In the genomic region with DNA sequence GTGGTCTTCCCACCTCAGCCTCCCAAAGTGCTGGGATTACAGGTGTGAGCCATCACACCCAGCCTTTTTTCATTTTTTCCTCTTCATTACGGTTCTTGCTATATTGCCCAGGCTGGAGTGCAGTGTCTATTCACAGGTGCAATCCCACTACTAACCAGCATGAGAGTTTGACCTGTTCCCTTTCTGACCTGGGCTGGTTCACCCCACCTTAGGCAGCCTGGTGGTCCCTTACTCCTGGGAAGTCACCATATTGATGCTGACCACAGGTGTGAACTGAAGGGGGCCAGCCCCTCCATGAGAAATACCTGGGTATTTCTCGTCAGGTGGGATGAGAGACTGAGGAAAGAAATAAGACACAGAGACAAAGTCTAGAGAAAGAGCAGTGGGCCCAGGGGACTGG, we compare ENCODE assay signal across 2 cellular contexts.
A peak's percentile ranks its signal among the peaks of the same experiment; 100 is the strongest.
TF ChIP-seq lines count a peak whose summit lies in the region.

No MANE protein-coding gene starts in this region.

TF ChIP-seq in HEK293, 187 proteins besides CTCF, POLR2A, EP300 and RAD21:
- TF ChIP-seq, protein P1, sequence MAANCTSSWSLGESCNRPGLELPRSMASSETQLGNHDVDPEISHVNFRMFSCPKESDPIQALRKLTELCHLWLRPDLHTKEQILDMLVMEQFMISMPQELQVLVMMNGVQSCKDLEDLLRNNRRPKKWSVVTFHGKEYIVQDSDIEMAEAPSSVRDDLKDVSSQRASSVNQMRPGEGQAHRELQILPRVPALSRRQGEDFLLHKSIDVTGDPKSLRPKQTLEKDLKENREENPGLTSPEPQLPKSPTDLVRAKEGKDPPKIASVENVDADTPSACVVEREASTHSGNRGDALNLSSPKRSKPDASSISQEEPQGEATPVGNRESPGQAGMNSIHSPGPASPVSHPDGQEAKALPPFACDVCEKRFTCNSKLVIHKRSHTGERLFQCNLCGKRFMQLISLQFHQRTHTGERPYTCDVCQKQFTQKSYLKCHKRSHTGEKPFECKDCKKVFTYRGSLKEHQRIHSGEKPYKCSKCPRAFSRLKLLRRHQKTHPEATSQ (tag by site-specific recombination; IDR thresholded peaks at IDR 0.05), result no peak
- TF ChIP-seq, protein P2, sequence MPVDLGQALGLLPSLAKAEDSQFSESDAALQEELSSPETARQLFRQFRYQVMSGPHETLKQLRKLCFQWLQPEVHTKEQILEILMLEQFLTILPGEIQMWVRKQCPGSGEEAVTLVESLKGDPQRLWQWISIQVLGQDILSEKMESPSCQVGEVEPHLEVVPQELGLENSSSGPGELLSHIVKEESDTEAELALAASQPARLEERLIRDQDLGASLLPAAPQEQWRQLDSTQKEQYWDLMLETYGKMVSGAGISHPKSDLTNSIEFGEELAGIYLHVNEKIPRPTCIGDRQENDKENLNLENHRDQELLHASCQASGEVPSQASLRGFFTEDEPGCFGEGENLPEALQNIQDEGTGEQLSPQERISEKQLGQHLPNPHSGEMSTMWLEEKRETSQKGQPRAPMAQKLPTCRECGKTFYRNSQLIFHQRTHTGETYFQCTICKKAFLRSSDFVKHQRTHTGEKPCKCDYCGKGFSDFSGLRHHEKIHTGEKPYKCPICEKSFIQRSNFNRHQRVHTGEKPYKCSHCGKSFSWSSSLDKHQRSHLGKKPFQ (tag by site-specific recombination; IDR thresholded peaks at IDR 0.05), result peak; percentile 23; the same call in 1 of the 2 replicates

TF ChIP-seq in K562, 482 proteins besides CTCF, POLR2A, EP300 and RAD21:
- TF ChIP-seq ZFP1 (CRISPR knock-in tag; IDR thresholded peaks at IDR 0.05) (no peak), PTRF (tag; IDR thresholded peaks at IDR 0.05) (0 out of 2 replicates have a peak, but pooled peaks have one; percentile 17), ZNF143 (CRISPR knock-in tag; IDR thresholded peaks at IDR 0.05) (0 out of 2 replicates have a peak, but pooled peaks have one; percentile 17)
